Comparison of ENCODE assay signal across 8 cellular contexts in genomic region chr12:7970475-7971252, GRCh38. TPM values are rescaled to one million over a fixed set of nuclear protein-coding genes. Genes with fewer than 3 reads are reported as not detected.
A peak's percentile ranks its signal among the peaks of the same experiment; 100 is the strongest.
DNase-seq lines count a peak whose midpoint lies in the region; ATAC-seq and TF ChIP-seq lines count a peak whose summit lies in the region.

No MANE protein-coding gene starts in this region.

- DNase-seq in AG08396 (ENCODE audit: low spot score) (peak; percentile 93), NCI-H526 (lab: John Stamatoyannopoulos, UW) (peak; percentile 56 to 90), dorsolateral prefrontal cortex (peak; percentile 55 to 89 (median 80)), lung (ENCODE audit: low spot score) (peak; percentile 91)
- DNase-seq in activated CD4-positive, alpha-beta memory T cell treated with anti-CD3 and anti-CD28 coated beads for 36 hours = peak; percentile 92
- DNase-seq in stimulated activated CD4-positive, alpha-beta T cell treated with anti-CD3 and anti-CD28 coated beads, TNF-alpha, amount 100 ng/mL, for 1 hour (ENCODE audit: low read depth in 3 of 3, low spot score in 1 of 3) = peak; percentile 47 to 86 (median 57)

- 0 to 1% methylated on average over 43 to 49 of the region's 49 CpGs for WGBS in lung, 2 donors

- no peaks in the 10 kb centered on the region for H3K36me3 ChIP-seq in lung (ENCODE audit: control insufficient read depth in 2 of 2, insufficient read depth in 2 of 2, low read length in 2 of 2)

- H3K4me1 ChIP-seq in lung (ENCODE audit: control insufficient read depth in 2 of 2, insufficient read depth in 2 of 2, low read length in 2 of 2) = peaks cover 0 to 5% of the 10 kb centered on the region in 2 donors

- peak overlapping the region in 58 of 59 donors; percentile 16 to 95 (median 86) for H3K27ac ChIP-seq in dorsolateral prefrontal cortex
- peak overlapping the region; percentile 78 to 94 for H3K27ac ChIP-seq in lung (ENCODE audit: low read depth in 1 of 2, low read length in 1 of 2)

- H3K27me3 ChIP-seq in dorsolateral prefrontal cortex (no peaks in the 10 kb centered on the region), lung (ENCODE audit: control insufficient read depth, insufficient read depth) (no peaks in the 10 kb centered on the region)

- H3K4me1 Mint-ChIP-seq in activated CD4-positive, alpha-beta memory T cell treated with anti-CD3 and anti-CD28 coated beads for 36 hours (ENCODE audit: low read depth) = peaks cover 34% of the 10 kb centered on the region

- POLR2A ChIA-PET in activated CD4-positive, alpha-beta memory T cell treated with anti-CD3 and anti-CD28 coated beads for 36 hours (lab: Charles Lee) = interaction anchor here (0.7 to 11.1 kb wide), 12 partner anchors 11 to 112 kb away, joined by 3 to 185 read pairs (median 4); partner anchors contain the start of gene SLC2A3

- H3K4me3 ChIP-seq in dorsolateral prefrontal cortex (peak overlapping the region; percentile 38 to 86 (median 66)), lung (peak overlapping the region; percentile 26)

- H3K27ac Mint-ChIP-seq in activated CD4-positive, alpha-beta memory T cell treated with anti-CD3 and anti-CD28 coated beads for 36 hours = peak overlapping the region; percentile 98

- TF ChIP-seq CTCF in dorsolateral prefrontal cortex (IDR thresholded peaks at IDR 0.05 in 54 of 56, conservative IDR thresholded peaks at IDR 0.05 in 2 of 56; ENCODE audit: low read depth in 1 of 56, partially characterized antibody in 56 of 56) (peak in 3 of 56 donors; percentile 5 to 35 (median 29)), lung (IDR thresholded peaks at IDR 0.05; ENCODE audit: control extremely low read depth, extremely low read depth) (no peak)

- no peaks in the 10 kb centered on the region for H3K9me3 ChIP-seq in lung (ENCODE audit: control insufficient read depth in 2 of 2, insufficient read depth in 1 of 2, low read length in 1 of 2)

- CTCF ChIA-PET in activated CD4-positive, alpha-beta memory T cell treated with anti-CD3 and anti-CD28 coated beads for 36 hours (lab: Charles Lee) = interaction anchor here (0.6 to 3.3 kb wide), 9 partner anchors 10 to 330 kb away, joined by 3 to 47 read pairs (median 3); partner anchors contain the start of gene SLC2A3

- H3K9me3 Mint-ChIP-seq in activated CD4-positive, alpha-beta memory T cell treated with anti-CD3 and anti-CD28 coated beads for 36 hours = no peaks in the 10 kb centered on the region

- peaks cover 12% of the 10 kb centered on the region for H3K36me3 Mint-ChIP-seq in activated CD4-positive, alpha-beta memory T cell treated with anti-CD3 and anti-CD28 coated beads for 36 hours

- ATAC-seq in GM18870 (IDR thresholded peaks at IDR 0.05; ENCODE audit: unreplicated experiment) (peak; percentile 55), HG03135 (IDR thresholded peaks at IDR 0.05; ENCODE audit: unreplicated experiment) (peak; percentile 88), lung (ENCODE audit: insufficient read depth, low FRiP score) (peak; percentile 98)

- H3K27me3 Mint-ChIP-seq in activated CD4-positive, alpha-beta memory T cell treated with anti-CD3 and anti-CD28 coated beads for 36 hours = no peaks in the 10 kb centered on the region

- intact Hi-C loops in activated CD4-positive, alpha-beta memory T cell treated with anti-CD3 and anti-CD28 coated beads for 36 hours (cut with micrococcal nuclease) = loop anchor here (1.0 kb wide), 4 partner anchors 10 to 56 kb away; partner anchors contain the start of gene SLC2A3
- intact Hi-C loops in dorsolateral prefrontal cortex (cut with DNase I) = no loop called here

- peak overlapping the region; percentile 77 for H3K4me3 Mint-ChIP-seq in activated CD4-positive, alpha-beta memory T cell treated with anti-CD3 and anti-CD28 coated beads for 36 hours

RNA-seq across cellular contexts. Expression of gene SLC2A3, which starts 34.7 kb away (rescaled TPM):
- total RNA-seq in activated CD4-positive, alpha-beta memory T cell treated with anti-CD3 and anti-CD28 coated beads for 36 hours = 100 to 1,000 TPM; 310 to 315 TPM
- total RNA-seq in dorsolateral prefrontal cortex (100 to 1,000 TPM in 74 of 120 experiments, 10 to 100 TPM in 46; 42.4 to 309 (median 110) TPM), lung (100 to 1,000 TPM; 112 to 435 TPM)
- 100 to 1,000 TPM in 1 of 2 donors, 10 to 100 TPM in 1; 13.4 to 140 TPM for polyA plus RNA-seq in lung

Comparison
In these comparisons a context has a peak if more than half of its experiments do, and no peak if none do; other contexts are left out.
1. Peak in every context shown above with its lines: DNase-seq, ATAC-seq, H3K4me3 ChIP-seq and H3K27ac ChIP-seq.